ENCODE assay signal across 13 cellular contexts in genomic region chr3:40719660-40720287, GRCh38.
DNase-seq lines count a peak whose midpoint lies in the region; ATAC-seq and TF ChIP-seq lines count a peak whose summit lies in the region.
"Had no signal": no experiment of that assay in that cellular context is flagged by ENCODE, and none has a peak within 500 bp of the region (broad histone marks: within the 10 kb centered on the region; RNA-seq: fewer than 3 reads in every experiment).

No MANE protein-coding gene starts in this region.

- ATAC-seq in foreskin keratinocyte (no peak), HG03108 (IDR thresholded peaks at IDR 0.05; ENCODE audit: unreplicated experiment) (no peak)
- ATAC-seq: effector memory CD8-positive, alpha-beta T cell; stimulated activated effector memory CD8-positive, alpha-beta T cell treated with anti-CD3 and anti-CD28 coated beads, Interleukin-12 subunit alpha, Interleukin-12 subunit beta, amount 100 ng/mL, for 72 hours had no signal

- H3K27me3 ChIP-seq in foreskin keratinocyte (peaks cover 2% of the 10 kb centered on the region), thyroid gland (no peaks in the 10 kb centered on the region)

- H3K4me1 ChIP-seq in foreskin keratinocyte (no peaks in the 10 kb centered on the region), thyroid gland (peaks cover 0 to 8% of the 10 kb centered on the region in 2 donors)

- no peak overlapping the region for H3K4me3 ChIP-seq in thyroid gland (replicated peaks in 1 of 3)

- TF ChIP-seq POLR2A in thyroid gland (IDR thresholded peaks at IDR 0.05): no peak

- DNase-seq in NCI-H2196 (lab: John Stamatoyannopoulos, UW; ENCODE audit: unreplicated experiment) (peak; percentile 56), NCI-H2196 treated with DMSO at 0.1 percent for 48 hours (lab: John Stamatoyannopoulos, UW; ENCODE audit: unreplicated experiment) (no peak), RPMI8226 (peak; percentile 60), foreskin keratinocyte (peak; percentile 20 to 55), thyroid gland (peak; percentile 42 to 48), NCI-H1930 (lab: John Stamatoyannopoulos, UW) (no peak), occipital lobe (lab: John Stamatoyannopoulos, UW) (no peak)
- DNase-seq: activated CD4-positive, alpha-beta memory T cell treated with anti-CD3 and anti-CD28 coated beads for 36 hours; AML-193; effector memory CD8-positive, alpha-beta T cell; IMR-90 had no signal

- TF ChIP-seq CTCF in foreskin keratinocyte (conservative IDR thresholded peaks at IDR 0.05) (peak; percentile 62), thyroid gland (IDR thresholded peaks at IDR 0.05) (peak in 4 of 6 experiments; percentile 55 to 73 (median 65))

- intact Hi-C loops in thyroid gland (cut with DNase I): no loop called here

- no peaks in the 10 kb centered on the region for H3K9me3 ChIP-seq in thyroid gland

- 59 to 62% methylated on average over 11 of the region's 11 CpGs for WGBS in thyroid gland, 2 donors

- H3K27ac ChIP-seq in foreskin keratinocyte (no peak overlapping the region), thyroid gland (no peak overlapping the region)

- H3K36me3 ChIP-seq in thyroid gland: no peaks in the 10 kb centered on the region

Comparison
In these comparisons a context has a peak if more than half of its experiments do, and no peak if none do; other contexts are left out.
1. DNase-seq: peak in NCI-H2196 (single experiment), RPMI8226 (single experiment), foreskin keratinocyte (2 of 2) and thyroid gland (2 of 2); none in NCI-H2196 treated with DMSO at 0.1 percent for 48 hours (single experiment), NCI-H1930 (0 of 2) and occipital lobe (single experiment).